22 cellular contexts compared by ENCODE assay signal in genomic region chr20:32128167-32128566, GRCh38.
"Had no signal": no experiment of that assay in that cellular context is flagged by ENCODE, and none has a peak within 500 bp of the region (broad histone marks: within the 10 kb centered on the region; RNA-seq: fewer than 3 reads in every experiment).

No MANE protein-coding gene starts in this region.

- H3K4me3 ChIP-seq: esophagus squamous epithelium, gastrocnemius medialis, heart right ventricle, left ventricle myocardium inferior, lower lobe of right lung, mucosa of descending colon had no signal

- H3K27me3 ChIP-seq: esophagus squamous epithelium, gastrocnemius medialis, heart right ventricle had no signal

- ATAC-seq: effector memory CD8-positive, alpha-beta T cell; esophagus mucosa; gastrocnemius medialis; heart right ventricle; left cardiac atrium; lower lobe of right lung; mucosa of descending colon had no signal

- DNase-seq: cerebellar nuclear complex; cortex of kidney; effector CD8-positive, alpha-beta T cell; effector memory CD8-positive, alpha-beta T cell; endodermal cell; erythroblast; esophagus squamous epithelium; foreskin fibroblast; foreskin melanocyte; gastrocnemius medialis; glutamatergic neuron; head of caudate nucleus; heart right ventricle; hippocampal formation; left cardiac atrium; left ventricle myocardium inferior; lower lobe of right lung; mesenchymal stem cell; mucosa of descending colon; naive B cell had no signal

- H3K4me1 ChIP-seq: esophagus squamous epithelium, lower lobe of right lung had no signal

- H3K9me3 ChIP-seq: esophagus squamous epithelium, gastrocnemius medialis, heart right ventricle, left ventricle myocardium inferior, lower lobe of right lung, mucosa of descending colon had no signal

- H3K27ac ChIP-seq: epithelial cell of prostate, esophagus squamous epithelium, gastrocnemius medialis, heart right ventricle, left ventricle myocardium inferior, lower lobe of right lung had no signal
